In genomic region chr16:75066861-75067447, GRCh38 we compare ENCODE assay signal across 1 cellular context.
TF ChIP-seq lines count a peak whose summit lies in the region.

No MANE protein-coding gene starts in this region.

TF ChIP-seq in HepG2, 621 proteins besides CTCF, POLR2A, EP300 and RAD21:
- 0 out of 2 replicates have a peak, but pooled peaks have one; percentile 24 for TF ChIP-seq BORCS8-MEF2B (CRISPR knock-in tag; IDR thresholded peaks at IDR 0.05)
- TF ChIP-seq PRMT3 (CRISPR knock-in tag; IDR thresholded peaks at IDR 0.05; ENCODE audit: borderline replicate concordance, low read depth): no peak
TF ChIP-seq in HepG2: peak in this region for 1.
